In the genomic region with DNA sequence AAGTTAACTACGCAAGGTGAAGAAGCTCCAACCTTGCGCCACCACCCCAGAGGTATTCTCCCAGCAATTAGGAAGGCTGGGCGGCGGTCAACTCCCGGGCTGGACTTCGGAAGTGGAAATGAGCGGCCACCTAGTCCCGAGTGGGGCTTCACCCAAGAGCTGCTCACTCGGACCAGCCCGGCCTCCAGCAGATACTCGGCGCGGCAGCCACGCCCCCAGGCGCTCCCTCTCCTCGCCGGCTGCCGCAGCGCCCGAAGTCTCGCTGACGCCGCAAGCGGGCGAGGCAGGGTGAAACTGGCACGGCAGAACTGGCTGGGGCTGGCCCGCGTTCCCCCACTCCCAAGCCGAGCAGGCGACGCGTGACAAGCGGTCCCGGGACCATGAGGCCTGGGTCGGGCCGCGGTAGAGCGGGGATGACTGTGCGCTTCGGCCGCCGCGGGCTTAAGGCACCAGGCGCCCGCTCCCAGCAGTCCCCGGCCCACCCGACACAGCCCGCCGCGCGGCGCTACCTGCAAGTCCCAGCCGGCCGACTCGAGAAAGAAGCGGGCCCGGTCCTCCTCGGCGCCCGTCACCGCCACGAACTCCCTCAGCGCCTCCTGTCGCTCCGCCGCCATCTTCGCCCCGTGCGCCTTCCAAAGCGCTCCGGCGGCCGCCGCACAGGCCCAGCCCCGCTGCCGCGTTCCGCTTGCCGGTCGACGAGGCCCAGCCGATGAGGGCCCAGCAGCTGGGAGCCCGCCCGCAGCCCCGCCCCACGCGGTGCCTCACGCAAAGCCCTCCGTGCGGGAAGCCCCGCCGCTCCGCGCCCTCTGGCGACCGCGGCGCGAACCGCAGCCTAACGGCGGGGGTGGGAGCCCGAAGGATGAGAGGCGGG, we compare ENCODE assay signal across 1 cellular context.
TF ChIP-seq lines count a peak whose summit lies in the region.

A gene (minus strand): TSS at position 639 of the 871 bp plus-strand sequence. CDS start 25 bp downstream, at position 614.

TF ChIP-seq in K562, 482 proteins besides CTCF, POLR2A, EP300 and RAD21 (continued from another document):
- TF ChIP-seq, protein P1, sequence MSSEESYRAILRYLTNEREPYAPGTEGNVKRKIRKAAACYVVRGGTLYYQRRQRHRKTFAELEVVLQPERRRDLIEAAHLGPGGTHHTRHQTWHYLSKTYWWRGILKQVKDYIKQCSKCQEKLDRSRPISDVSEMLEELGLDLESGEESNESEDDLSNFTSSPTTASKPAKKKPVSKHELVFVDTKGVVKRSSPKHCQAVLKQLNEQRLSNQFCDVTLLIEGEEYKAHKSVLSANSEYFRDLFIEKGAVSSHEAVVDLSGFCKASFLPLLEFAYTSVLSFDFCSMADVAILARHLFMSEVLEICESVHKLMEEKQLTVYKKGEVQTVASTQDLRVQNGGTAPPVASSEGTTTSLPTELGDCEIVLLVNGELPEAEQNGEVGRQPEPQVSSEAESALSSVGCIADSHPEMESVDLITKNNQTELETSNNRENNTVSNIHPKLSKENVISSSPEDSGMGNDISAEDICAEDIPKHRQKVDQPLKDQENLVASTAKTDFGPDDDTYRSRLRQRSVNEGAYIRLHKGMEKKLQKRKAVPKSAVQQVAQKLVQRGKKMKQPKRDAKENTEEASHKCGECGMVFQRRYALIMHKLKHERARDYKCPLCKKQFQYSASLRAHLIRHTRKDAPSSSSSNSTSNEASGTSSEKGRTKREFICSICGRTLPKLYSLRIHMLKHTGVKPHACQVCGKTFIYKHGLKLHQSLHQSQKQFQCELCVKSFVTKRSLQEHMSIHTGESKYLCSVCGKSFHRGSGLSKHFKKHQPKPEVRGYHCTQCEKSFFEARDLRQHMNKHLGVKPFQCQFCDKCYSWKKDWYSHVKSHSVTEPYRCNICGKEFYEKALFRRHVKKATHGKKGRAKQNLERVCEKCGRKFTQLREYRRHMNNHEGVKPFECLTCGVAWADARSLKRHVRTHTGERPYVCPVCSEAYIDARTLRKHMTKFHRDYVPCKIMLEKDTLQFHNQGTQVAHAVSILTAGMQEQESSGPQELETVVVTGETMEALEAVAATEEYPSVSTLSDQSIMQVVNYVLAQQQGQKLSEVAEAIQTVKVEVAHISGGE (CRISPR knock-in tag; IDR thresholded peaks at IDR 0.05) = peak; percentile 99 to 100 (median 99)
- TF ChIP-seq MTA1 (IDR thresholded peaks at IDR 0.05; ENCODE audit: borderline replicate concordance) = no peak
- TF ChIP-seq, protein P2, sequence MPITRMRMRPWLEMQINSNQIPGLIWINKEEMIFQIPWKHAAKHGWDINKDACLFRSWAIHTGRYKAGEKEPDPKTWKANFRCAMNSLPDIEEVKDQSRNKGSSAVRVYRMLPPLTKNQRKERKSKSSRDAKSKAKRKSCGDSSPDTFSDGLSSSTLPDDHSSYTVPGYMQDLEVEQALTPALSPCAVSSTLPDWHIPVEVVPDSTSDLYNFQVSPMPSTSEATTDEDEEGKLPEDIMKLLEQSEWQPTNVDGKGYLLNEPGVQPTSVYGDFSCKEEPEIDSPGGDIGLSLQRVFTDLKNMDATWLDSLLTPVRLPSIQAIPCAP (CRISPR knock-in tag; IDR thresholded peaks at IDR 0.05; ENCODE audit: borderline replicate concordance) = no peak
- TF ChIP-seq, protein P3, sequence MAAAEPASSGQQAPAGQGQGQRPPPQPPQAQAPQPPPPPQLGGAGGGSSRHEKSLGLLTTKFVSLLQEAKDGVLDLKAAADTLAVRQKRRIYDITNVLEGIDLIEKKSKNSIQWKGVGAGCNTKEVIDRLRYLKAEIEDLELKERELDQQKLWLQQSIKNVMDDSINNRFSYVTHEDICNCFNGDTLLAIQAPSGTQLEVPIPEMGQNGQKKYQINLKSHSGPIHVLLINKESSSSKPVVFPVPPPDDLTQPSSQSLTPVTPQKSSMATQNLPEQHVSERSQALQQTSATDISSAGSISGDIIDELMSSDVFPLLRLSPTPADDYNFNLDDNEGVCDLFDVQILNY (CRISPR knock-in tag; IDR thresholded peaks at IDR 0.05) = peak; percentile 96
- peak; percentile 83 for TF ChIP-seq TAF7 (tag; IDR thresholded peaks at IDR 0.05)
- TF ChIP-seq, protein P4, sequence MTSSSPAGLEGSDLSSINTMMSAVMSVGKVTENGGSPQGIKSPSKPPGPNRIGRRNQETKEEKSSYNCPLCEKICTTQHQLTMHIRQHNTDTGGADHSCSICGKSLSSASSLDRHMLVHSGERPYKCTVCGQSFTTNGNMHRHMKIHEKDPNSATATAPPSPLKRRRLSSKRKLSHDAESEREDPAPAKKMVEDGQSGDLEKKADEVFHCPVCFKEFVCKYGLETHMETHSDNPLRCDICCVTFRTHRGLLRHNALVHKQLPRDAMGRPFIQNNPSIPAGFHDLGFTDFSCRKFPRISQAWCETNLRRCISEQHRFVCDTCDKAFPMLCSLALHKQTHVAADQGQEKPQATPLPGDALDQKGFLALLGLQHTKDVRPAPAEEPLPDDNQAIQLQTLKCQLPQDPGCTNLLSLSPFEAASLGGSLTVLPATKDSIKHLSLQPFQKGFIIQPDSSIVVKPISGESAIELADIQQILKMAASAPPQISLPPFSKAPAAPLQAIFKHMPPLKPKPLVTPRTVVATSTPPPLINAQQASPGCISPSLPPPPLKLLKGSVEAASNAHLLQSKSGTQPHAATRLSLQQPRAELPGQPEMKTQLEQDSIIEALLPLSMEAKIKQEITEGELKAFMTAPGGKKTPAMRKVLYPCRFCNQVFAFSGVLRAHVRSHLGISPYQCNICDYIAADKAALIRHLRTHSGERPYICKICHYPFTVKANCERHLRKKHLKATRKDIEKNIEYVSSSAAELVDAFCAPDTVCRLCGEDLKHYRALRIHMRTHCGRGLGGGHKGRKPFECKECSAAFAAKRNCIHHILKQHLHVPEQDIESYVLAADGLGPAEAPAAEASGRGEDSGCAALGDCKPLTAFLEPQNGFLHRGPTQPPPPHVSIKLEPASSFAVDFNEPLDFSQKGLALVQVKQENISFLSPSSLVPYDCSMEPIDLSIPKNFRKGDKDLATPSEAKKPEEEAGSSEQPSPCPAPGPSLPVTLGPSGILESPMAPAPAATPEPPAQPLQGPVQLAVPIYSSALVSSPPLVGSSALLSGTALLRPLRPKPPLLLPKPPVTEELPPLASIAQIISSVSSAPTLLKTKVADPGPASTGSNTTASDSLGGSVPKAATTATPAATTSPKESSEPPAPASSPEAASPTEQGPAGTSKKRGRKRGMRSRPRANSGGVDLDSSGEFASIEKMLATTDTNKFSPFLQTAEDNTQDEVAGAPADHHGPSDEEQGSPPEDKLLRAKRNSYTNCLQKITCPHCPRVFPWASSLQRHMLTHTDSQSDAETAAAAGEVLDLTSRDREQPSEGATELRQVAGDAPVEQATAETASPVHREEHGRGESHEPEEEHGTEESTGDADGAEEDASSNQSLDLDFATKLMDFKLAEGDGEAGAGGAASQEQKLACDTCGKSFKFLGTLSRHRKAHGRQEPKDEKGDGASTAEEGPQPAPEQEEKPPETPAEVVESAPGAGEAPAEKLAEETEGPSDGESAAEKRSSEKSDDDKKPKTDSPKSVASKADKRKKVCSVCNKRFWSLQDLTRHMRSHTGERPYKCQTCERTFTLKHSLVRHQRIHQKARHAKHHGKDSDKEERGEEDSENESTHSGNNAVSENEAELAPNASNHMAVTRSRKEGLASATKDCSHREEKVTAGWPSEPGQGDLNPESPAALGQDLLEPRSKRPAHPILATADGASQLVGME (CRISPR knock-in tag; IDR thresholded peaks at IDR 0.05) = 0 out of 2 replicates have a peak, but pooled peaks have one; percentile 70
- 0 out of 2 replicates have a peak, but pooled peaks have one; percentile 86 for TF ChIP-seq RBM17 (IDR thresholded peaks at IDR 0.05; ENCODE audit: borderline replicate concordance, low read depth, low read length)
- TF ChIP-seq GTF2F1 (IDR thresholded peaks at IDR 0.05; ENCODE audit: low read depth, low read length) = 0 out of 2 replicates have a peak, but pooled peaks have one; percentile 15
- TF ChIP-seq, protein P5, sequence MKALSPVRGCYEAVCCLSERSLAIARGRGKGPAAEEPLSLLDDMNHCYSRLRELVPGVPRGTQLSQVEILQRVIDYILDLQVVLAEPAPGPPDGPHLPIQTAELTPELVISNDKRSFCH (CRISPR knock-in tag; IDR thresholded peaks at IDR 0.05) = no peak
- TF ChIP-seq, protein P5 (tag; IDR thresholded peaks at IDR 0.05) = peak; percentile 89; the same call in 1 of the 2 replicates
- TF ChIP-seq TBL1XR1 (IDR thresholded peaks at IDR 0.05; ENCODE audit: low read length in 2 of 2) = 0 out of 4 replicates have a peak, but pooled peaks of 1 of the 2 experiments have one; percentile 32
- TF ChIP-seq, protein P6, sequence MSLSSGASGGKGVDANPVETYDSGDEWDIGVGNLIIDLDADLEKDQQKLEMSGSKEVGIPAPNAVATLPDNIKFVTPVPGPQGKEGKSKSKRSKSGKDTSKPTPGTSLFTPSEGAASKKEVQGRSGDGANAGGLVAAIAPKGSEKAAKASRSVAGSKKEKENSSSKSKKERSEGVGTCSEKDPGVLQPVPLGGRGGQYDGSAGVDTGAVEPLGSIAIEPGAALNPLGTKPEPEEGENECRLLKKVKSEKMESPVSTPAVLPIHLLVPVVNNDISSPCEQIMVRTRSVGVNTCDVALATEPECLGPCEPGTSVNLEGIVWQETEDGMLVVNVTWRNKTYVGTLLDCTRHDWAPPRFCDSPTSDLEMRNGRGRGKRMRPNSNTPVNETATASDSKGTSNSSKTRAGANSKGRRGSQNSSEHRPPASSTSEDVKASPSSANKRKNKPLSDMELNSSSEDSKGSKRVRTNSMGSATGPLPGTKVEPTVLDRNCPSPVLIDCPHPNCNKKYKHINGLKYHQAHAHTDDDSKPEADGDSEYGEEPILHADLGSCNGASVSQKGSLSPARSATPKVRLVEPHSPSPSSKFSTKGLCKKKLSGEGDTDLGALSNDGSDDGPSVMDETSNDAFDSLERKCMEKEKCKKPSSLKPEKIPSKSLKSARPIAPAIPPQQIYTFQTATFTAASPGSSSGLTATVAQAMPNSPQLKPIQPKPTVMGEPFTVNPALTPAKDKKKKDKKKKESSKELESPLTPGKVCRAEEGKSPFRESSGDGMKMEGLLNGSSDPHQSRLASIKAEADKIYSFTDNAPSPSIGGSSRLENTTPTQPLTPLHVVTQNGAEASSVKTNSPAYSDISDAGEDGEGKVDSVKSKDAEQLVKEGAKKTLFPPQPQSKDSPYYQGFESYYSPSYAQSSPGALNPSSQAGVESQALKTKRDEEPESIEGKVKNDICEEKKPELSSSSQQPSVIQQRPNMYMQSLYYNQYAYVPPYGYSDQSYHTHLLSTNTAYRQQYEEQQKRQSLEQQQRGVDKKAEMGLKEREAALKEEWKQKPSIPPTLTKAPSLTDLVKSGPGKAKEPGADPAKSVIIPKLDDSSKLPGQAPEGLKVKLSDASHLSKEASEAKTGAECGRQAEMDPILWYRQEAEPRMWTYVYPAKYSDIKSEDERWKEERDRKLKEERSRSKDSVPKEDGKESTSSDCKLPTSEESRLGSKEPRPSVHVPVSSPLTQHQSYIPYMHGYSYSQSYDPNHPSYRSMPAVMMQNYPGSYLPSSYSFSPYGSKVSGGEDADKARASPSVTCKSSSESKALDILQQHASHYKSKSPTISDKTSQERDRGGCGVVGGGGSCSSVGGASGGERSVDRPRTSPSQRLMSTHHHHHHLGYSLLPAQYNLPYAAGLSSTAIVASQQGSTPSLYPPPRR (CRISPR knock-in tag; IDR thresholded peaks at IDR 0.05; ENCODE audit: borderline replicate concordance) = peak; percentile 58; the same call in 1 of the 2 replicates
- no peak for TF ChIP-seq RBM15 (IDR thresholded peaks at IDR 0.05; ENCODE audit: insufficient read depth, low read length)
- TF ChIP-seq, protein P7, sequence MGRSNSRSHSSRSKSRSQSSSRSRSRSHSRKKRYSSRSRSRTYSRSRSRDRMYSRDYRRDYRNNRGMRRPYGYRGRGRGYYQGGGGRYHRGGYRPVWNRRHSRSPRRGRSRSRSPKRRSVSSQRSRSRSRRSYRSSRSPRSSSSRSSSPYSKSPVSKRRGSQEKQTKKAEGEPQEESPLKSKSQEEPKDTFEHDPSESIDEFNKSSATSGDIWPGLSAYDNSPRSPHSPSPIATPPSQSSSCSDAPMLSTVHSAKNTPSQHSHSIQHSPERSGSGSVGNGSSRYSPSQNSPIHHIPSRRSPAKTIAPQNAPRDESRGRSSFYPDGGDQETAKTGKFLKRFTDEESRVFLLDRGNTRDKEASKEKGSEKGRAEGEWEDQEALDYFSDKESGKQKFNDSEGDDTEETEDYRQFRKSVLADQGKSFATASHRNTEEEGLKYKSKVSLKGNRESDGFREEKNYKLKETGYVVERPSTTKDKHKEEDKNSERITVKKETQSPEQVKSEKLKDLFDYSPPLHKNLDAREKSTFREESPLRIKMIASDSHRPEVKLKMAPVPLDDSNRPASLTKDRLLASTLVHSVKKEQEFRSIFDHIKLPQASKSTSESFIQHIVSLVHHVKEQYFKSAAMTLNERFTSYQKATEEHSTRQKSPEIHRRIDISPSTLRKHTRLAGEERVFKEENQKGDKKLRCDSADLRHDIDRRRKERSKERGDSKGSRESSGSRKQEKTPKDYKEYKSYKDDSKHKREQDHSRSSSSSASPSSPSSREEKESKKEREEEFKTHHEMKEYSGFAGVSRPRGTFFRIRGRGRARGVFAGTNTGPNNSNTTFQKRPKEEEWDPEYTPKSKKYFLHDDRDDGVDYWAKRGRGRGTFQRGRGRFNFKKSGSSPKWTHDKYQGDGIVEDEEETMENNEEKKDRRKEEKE (IDR thresholded peaks at IDR 0.05; ENCODE audit: borderline replicate concordance in 1 of 2, control insufficient read depth in 1 of 2, low read depth in 2 of 2, low read length in 1 of 2) = peak in 1 of 2 experiments; percentile 84; a peak in 1 of 4 replicates
- TF ChIP-seq, protein P8, sequence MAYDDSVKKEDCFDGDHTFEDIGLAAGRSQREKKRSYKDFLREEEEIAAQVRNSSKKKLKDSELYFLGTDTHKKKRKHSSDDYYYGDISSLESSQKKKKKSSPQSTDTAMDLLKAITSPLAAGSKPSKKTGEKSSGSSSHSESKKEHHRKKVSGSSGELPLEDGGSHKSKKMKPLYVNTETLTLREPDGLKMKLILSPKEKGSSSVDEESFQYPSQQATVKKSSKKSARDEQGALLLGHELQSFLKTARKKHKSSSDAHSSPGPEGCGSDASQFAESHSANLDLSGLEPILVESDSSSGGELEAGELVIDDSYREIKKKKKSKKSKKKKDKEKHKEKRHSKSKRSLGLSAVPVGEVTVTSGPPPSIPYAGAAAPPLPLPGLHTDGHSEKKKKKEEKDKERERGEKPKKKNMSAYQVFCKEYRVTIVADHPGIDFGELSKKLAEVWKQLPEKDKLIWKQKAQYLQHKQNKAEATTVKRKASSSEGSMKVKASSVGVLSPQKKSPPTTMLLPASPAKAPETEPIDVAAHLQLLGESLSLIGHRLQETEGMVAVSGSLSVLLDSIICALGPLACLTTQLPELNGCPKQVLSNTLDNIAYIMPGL (CRISPR knock-in tag; IDR thresholded peaks at IDR 0.05) = peak; percentile 90; the same call in 1 of the 2 replicates
- TF ChIP-seq ZNF589 (CRISPR knock-in tag; IDR thresholded peaks at IDR 0.05; ENCODE audit: low read depth) = no peak
- 0 out of 2 replicates have a peak, but pooled peaks have one; percentile 63 for TF ChIP-seq NR1H2 (CRISPR knock-in tag; IDR thresholded peaks at IDR 0.05)
- TF ChIP-seq SAP30 (IDR thresholded peaks at IDR 0.05; ENCODE audit: borderline replicate concordance, insufficient read depth, low read depth, low read length, poor library complexity, severe bottlenecking) = peak; percentile 82
- TF ChIP-seq TAF9B (IDR thresholded peaks at IDR 0.05; ENCODE audit: partially characterized antibody) = peak; percentile 91
- TF ChIP-seq TAF1 (IDR thresholded peaks at IDR 0.05; ENCODE audit: control insufficient read depth, extremely low read depth, insufficient read depth, low read length, severe bottlenecking) = peak; percentile 99
TF ChIP-seq in K562: peak in this region for 142.
